12 cellular contexts compared by ENCODE assay signal in genomic region chr2:42906115-42906556, GRCh38.
DNase-seq lines count a peak whose midpoint lies in the region; ATAC-seq, FAIRE-seq and TF ChIP-seq lines count a peak whose summit lies in the region.
"Had no signal": no experiment of that assay in that cellular context is flagged by ENCODE, and none has a peak within 500 bp of the region (broad histone marks: within the 10 kb centered on the region; RNA-seq: fewer than 3 reads in every experiment).

No MANE protein-coding gene starts in this region.

- H3K4me3 Mint-ChIP-seq in stimulated activated memory B cell treated with anti-CD40 and anti-IgM and Interleukin-4, amounts not matched to agents 10 μg/mL and 1 μg/mL and 100 μg/mL, for 72 hours, result no peak overlapping the region
- H3K4me3 Mint-ChIP-seq: CD8-positive, alpha-beta memory T cell; natural killer cell treated with Interleukin-12 subunit alpha and Interleukin-12 subunit beta and Interleukin-15 and Interleukin-18, amount 100 ng/mL, for 72 hours had no signal

- in situ Hi-C loops in HepG2 (cut with HindIII; ENCODE audit: extremely low pct_ligation_motif_present, low pct_unique_long_range_greater_than_20kb), result no loop called here

- TF ChIP-seq EP300 in HepG2 (IDR thresholded peaks at IDR 0.05; ENCODE audit: low read depth in 2 of 2, low read length in 2 of 2) (no peak), HepG2 (CRISPR knock-in tag; IDR thresholded peaks at IDR 0.05; ENCODE audit: borderline replicate concordance) (no peak)

- TF ChIP-seq POLR2A in HepG2 (IDR thresholded peaks at IDR 0.05; ENCODE audit: insufficient read depth in 1 of 2, low read depth in 2 of 2, low read length in 2 of 2), result no peak

- no peaks in the 10 kb centered on the region for H3K9me3 Mint-ChIP-seq in stimulated activated memory B cell treated with anti-CD40 and anti-IgM and Interleukin-4, amounts not matched to agents 10 μg/mL and 1 μg/mL and 100 μg/mL, for 72 hours
- H3K9me3 Mint-ChIP-seq: CD8-positive, alpha-beta memory T cell; natural killer cell treated with Interleukin-12 subunit alpha and Interleukin-12 subunit beta and Interleukin-15 and Interleukin-18, amount 100 ng/mL, for 72 hours had no signal

- no peaks in the 10 kb centered on the region for H4K20me1 ChIP-seq in HepG2 (ENCODE audit: insufficient read depth, low read length)

- ATAC-seq in HepG2 (peak; percentile 45), GM18520 (IDR thresholded peaks at IDR 0.05; ENCODE audit: unreplicated experiment) (no peak)
- no peak for ATAC-seq in stimulated activated memory B cell treated with anti-CD40 and anti-IgM and Interleukin-4, amounts not matched to agents 10 μg/mL and 1 μg/mL and 100 μg/mL, for 72 hours
- ATAC-seq: natural killer cell treated with Interleukin-12 subunit alpha and Interleukin-12 subunit beta and Interleukin-15 and Interleukin-18, amount 100 ng/mL, for 72 hours had no signal

- WGBS in HepG2 (ENCODE audit: low lambda C conversion rate), result 2% methylated on average over 3 of the region's 4 CpGs

- peak overlapping the region; percentile 93 for H3K4me2 ChIP-seq in HepG2 (ENCODE audit: low read depth, low read length)

- intact Hi-C loops in ascending aorta (cut with DNase I) (loop anchor here (2.0 to 5.0 kb wide), 2 partner anchors 17 to 39 kb away; no protein-coding TSS in a partner anchor), HepG2 (cut with micrococcal nuclease; ENCODE audit: unreplicated experiment) (loop anchor here (1.0 to 5.0 kb wide), 3 partner anchors 17 to 79 kb away; no protein-coding TSS in a partner anchor)

- POLR2A ChIA-PET in HepG2 (lab: Yijun Ruan, JAX), result interaction anchor here (1.0 to 2.6 kb wide), 4 partner anchors 21 to 96 kb away, joined by 3 to 15 read pairs (median 4); no protein-coding TSS in a partner anchor

- H3K9me3 ChIP-seq in ascending aorta (no peaks in the 10 kb centered on the region), HepG2 (ENCODE audit: low read length) (no peaks in the 10 kb centered on the region)

- H3K27ac ChIP-seq in ascending aorta (peak overlapping the region; percentile 89 to 90), HepG2 (ENCODE audit: extremely low read length, insufficient read depth, low read length) (no peak overlapping the region), skin epidermis (peak overlapping the region in 20 of 21 experiments; percentile 33 to 90 (median 75))

- H3K4me1 Mint-ChIP-seq in stimulated activated memory B cell treated with anti-CD40 and anti-IgM and Interleukin-4, amounts not matched to agents 10 μg/mL and 1 μg/mL and 100 μg/mL, for 72 hours, result peaks cover 6% of the 10 kb centered on the region
- H3K4me1 Mint-ChIP-seq: CD8-positive, alpha-beta memory T cell had no signal

- H3K27ac Mint-ChIP-seq in stimulated activated memory B cell treated with anti-CD40 and anti-IgM and Interleukin-4, amounts not matched to agents 10 μg/mL and 1 μg/mL and 100 μg/mL, for 72 hours, result no peak overlapping the region
- H3K27ac Mint-ChIP-seq: natural killer cell treated with Interleukin-12 subunit alpha and Interleukin-12 subunit beta and Interleukin-15 and Interleukin-18, amount 100 ng/mL, for 72 hours had no signal

- no TSS peak for BruUV-seq in HepG2 (replicated peaks; lab: Mats Ljungman, UMichigan)

- H3K4me1 ChIP-seq in ascending aorta (peaks cover 37 to 65% of the 10 kb centered on the region in 2 donors), HepG2 (ENCODE audit: insufficient read depth, low read length) (peaks cover 41% of the 10 kb centered on the region)

- no peaks in the 10 kb centered on the region for H3K79me2 ChIP-seq in HepG2 (ENCODE audit: insufficient read depth, low read length)

- H3K36me3 ChIP-seq in ascending aorta, result no peaks in the 10 kb centered on the region
- H3K36me3 ChIP-seq in HepG2 (replicated peaks in 1 of 2; ENCODE audit: control insufficient read depth in 1 of 2, insufficient read depth in 2 of 2, low read length in 2 of 2), result no peaks in the 10 kb centered on the region

- CTCF ChIA-PET in HepG2 (lab: Yijun Ruan, JAX; ENCODE audit: low intra/inter-chr PET ratio, low total read pairs), result no interaction called here

- 0 out of 3 replicates have a peak, but pooled peaks have one; percentile 7 for TF ChIP-seq CTCF in GM12872 (IDR thresholded peaks at IDR 0.05; ENCODE audit: insufficient read depth, low read depth, low read length)
- TF ChIP-seq CTCF in ascending aorta (IDR thresholded peaks at IDR 0.05), result no peak
- TF ChIP-seq CTCF in HepG2 (CRISPR knock-in tag; IDR thresholded peaks at IDR 0.05), result no peak

- H3K27me3 ChIP-seq in ascending aorta, result no peaks in the 10 kb centered on the region
- H3K27me3 ChIP-seq in HepG2 (ENCODE audit: control insufficient read depth in 1 of 2, insufficient read depth in 2 of 2, low read length in 2 of 2), result peaks cover 9 to 69% of the 10 kb centered on the region in 2 experiments; a peak in 4 of 5 replicates

- H3K4me3 ChIP-seq in ascending aorta, result peak overlapping the region in 1 of 2 donors; percentile 10
- H3K4me3 ChIP-seq in HepG2 (replicated peaks in 1 of 3; ENCODE audit: insufficient read depth in 1 of 3, low read depth in 2 of 3, low read length in 3 of 3), result peak overlapping the region; percentile 49 to 62 (median 51)
- no peak overlapping the region for H3K4me3 ChIP-seq in skin epidermis

- H2AFZ ChIP-seq in HepG2 (ENCODE audit: low read length), result peak overlapping the region; percentile 57

- no peak for TF ChIP-seq RAD21 in HepG2 (CRISPR knock-in tag; IDR thresholded peaks at IDR 0.05)

- H3K9ac ChIP-seq in HepG2 (ENCODE audit: insufficient read depth, low read depth, low read length), result peak overlapping the region; percentile 23

- peaks cover 49% of the 10 kb centered on the region for H3K27me3 Mint-ChIP-seq in stimulated activated memory B cell treated with anti-CD40 and anti-IgM and Interleukin-4, amounts not matched to agents 10 μg/mL and 1 μg/mL and 100 μg/mL, for 72 hours

- no peaks in the 10 kb centered on the region for H3K36me3 Mint-ChIP-seq in stimulated activated memory B cell treated with anti-CD40 and anti-IgM and Interleukin-4, amounts not matched to agents 10 μg/mL and 1 μg/mL and 100 μg/mL, for 72 hours
- H3K36me3 Mint-ChIP-seq: CD8-positive, alpha-beta memory T cell; natural killer cell treated with Interleukin-12 subunit alpha and Interleukin-12 subunit beta and Interleukin-15 and Interleukin-18, amount 100 ng/mL, for 72 hours had no signal

- DNase-seq in ascending aorta (ENCODE audit: low spot score in 2 of 2) (no peak), HepG2 (ENCODE audit: low spot score) (no peak), NCI-H2227 treated with DMSO at 0.1 percent for 48 hours (lab: John Stamatoyannopoulos, UW) (no peak), A172 (ENCODE audit: low spot score) (no peak)
- DNase-seq: CD8-positive, alpha-beta memory T cell; KBM-7; NCI-H226 had no signal

- no peak for FAIRE-seq in HepG2 (lab: Jason Lieb, UNC)

TF ChIP-seq in HepG2, 621 proteins besides CTCF, POLR2A, EP300 and RAD21 (continues in another document):
- TF ChIP-seq, protein P1, sequence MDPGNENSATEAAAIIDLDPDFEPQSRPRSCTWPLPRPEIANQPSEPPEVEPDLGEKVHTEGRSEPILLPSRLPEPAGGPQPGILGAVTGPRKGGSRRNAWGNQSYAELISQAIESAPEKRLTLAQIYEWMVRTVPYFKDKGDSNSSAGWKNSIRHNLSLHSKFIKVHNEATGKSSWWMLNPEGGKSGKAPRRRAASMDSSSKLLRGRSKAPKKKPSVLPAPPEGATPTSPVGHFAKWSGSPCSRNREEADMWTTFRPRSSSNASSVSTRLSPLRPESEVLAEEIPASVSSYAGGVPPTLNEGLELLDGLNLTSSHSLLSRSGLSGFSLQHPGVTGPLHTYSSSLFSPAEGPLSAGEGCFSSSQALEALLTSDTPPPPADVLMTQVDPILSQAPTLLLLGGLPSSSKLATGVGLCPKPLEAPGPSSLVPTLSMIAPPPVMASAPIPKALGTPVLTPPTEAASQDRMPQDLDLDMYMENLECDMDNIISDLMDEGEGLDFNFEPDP (CRISPR knock-in tag; conservative IDR thresholded peaks at IDR 0.05), result 0 out of 2 replicates have a peak, but pooled peaks have one; percentile 64
- TF ChIP-seq, protein P2, sequence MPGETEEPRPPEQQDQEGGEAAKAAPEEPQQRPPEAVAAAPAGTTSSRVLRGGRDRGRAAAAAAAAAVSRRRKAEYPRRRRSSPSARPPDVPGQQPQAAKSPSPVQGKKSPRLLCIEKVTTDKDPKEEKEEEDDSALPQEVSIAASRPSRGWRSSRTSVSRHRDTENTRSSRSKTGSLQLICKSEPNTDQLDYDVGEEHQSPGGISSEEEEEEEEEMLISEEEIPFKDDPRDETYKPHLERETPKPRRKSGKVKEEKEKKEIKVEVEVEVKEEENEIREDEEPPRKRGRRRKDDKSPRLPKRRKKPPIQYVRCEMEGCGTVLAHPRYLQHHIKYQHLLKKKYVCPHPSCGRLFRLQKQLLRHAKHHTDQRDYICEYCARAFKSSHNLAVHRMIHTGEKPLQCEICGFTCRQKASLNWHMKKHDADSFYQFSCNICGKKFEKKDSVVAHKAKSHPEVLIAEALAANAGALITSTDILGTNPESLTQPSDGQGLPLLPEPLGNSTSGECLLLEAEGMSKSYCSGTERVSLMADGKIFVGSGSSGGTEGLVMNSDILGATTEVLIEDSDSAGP (CRISPR knock-in tag; IDR thresholded peaks at IDR 0.05; ENCODE audit: borderline replicate concordance), result peak; percentile 35; the same call in 1 of the 2 replicates
- TF ChIP-seq ZBTB10 (CRISPR knock-in tag; IDR thresholded peaks at IDR 0.05; ENCODE audit: borderline replicate concordance) (0 out of 2 replicates have a peak, but pooled peaks have one; percentile 47), REL (CRISPR knock-in tag; conservative IDR thresholded peaks at IDR 0.05) (no peak), SNRNP70 (IDR thresholded peaks at IDR 0.05; ENCODE audit: low read depth, low read length) (no peak), NRL (CRISPR knock-in tag; IDR thresholded peaks at IDR 0.05; ENCODE audit: borderline replicate concordance) (no peak)

Comparison
In these comparisons a context has a peak if more than half of its experiments do, and no peak if none do; other contexts are left out.
1. H3K4me3 ChIP-seq: peak in HepG2 (3 of 3); none in skin epidermis (0 of 7).